10 cellular contexts compared by ENCODE assay signal in genomic region chr19:55405638-55406037, GRCh38. TPM values are rescaled to one million over a fixed set of nuclear protein-coding genes. Genes with fewer than 3 reads are reported as not detected.
DNase-seq lines count a peak whose midpoint lies in the region; ATAC-seq and TF ChIP-seq lines count a peak whose summit lies in the region.
"Had no signal": no experiment of that assay in that cellular context is flagged by ENCODE, and none has a peak within 500 bp of the region (broad histone marks: within the 10 kb centered on the region; RNA-seq: fewer than 3 reads in every experiment).

No MANE protein-coding gene starts in this region.

- DNase-seq in activated naive CD4-positive, alpha-beta T cell treated with anti-CD3 and anti-CD28 coated beads, Interleukin-2, amount 10 ng/mL, durations not matched to agents 7 days and 5 days = no peak
- no peak for DNase-seq in activated naive CD4-positive, alpha-beta T cell treated with anti-CD3 and anti-CD28 coated beads, Interleukin-2, amount 50 U/mL, for 16 hours
- no peak for DNase-seq in SJSA1 (ENCODE audit: low read depth in 1 of 2, low spot score in 2 of 2)
- no peak for DNase-seq in fibroblast of mammary gland (ENCODE audit: low read depth)
- DNase-seq in C1 segment of cervical spinal cord (lab: John Stamatoyannopoulos, UW) = no peak
- no peak for DNase-seq in NCI-H748 (lab: John Stamatoyannopoulos, UW; ENCODE audit: unreplicated experiment)
- no peak for DNase-seq in amniotic stem cell (lab: John Stamatoyannopoulos, UW)
- DNase-seq: NCI-H2029, testis had no signal

- peak overlapping the region; percentile 95 for H3K4me3 Mint-ChIP-seq in activated naive CD4-positive, alpha-beta T cell treated with anti-CD3 and anti-CD28 coated beads, Interleukin-2, amount 10 ng/mL, durations not matched to agents 7 days and 5 days
- H3K4me3 Mint-ChIP-seq in stimulated activated memory B cell treated with anti-CD40 and anti-IgM and Interleukin-4, amounts not matched to agents 10 μg/mL and 1 μg/mL and 100 μg/mL, for 72 hours = peak overlapping the region; percentile 1

- H3K9me3 Mint-ChIP-seq in activated naive CD4-positive, alpha-beta T cell treated with anti-CD3 and anti-CD28 coated beads, Interleukin-2, amount 10 ng/mL, durations not matched to agents 7 days and 5 days = peaks cover 13% of the 10 kb centered on the region
- H3K9me3 Mint-ChIP-seq in stimulated activated memory B cell treated with anti-CD40 and anti-IgM and Interleukin-4, amounts not matched to agents 10 μg/mL and 1 μg/mL and 100 μg/mL, for 72 hours = no peaks in the 10 kb centered on the region

- H3K36me3 ChIP-seq in SJSA1 = peaks cover 70% of the 10 kb centered on the region

- H3K27ac Mint-ChIP-seq in activated naive CD4-positive, alpha-beta T cell treated with anti-CD3 and anti-CD28 coated beads, Interleukin-2, amount 10 ng/mL, durations not matched to agents 7 days and 5 days = peak overlapping the region; percentile 86
- no peak overlapping the region for H3K27ac Mint-ChIP-seq in stimulated activated memory B cell treated with anti-CD40 and anti-IgM and Interleukin-4, amounts not matched to agents 10 μg/mL and 1 μg/mL and 100 μg/mL, for 72 hours

- H3K4me1 Mint-ChIP-seq in activated naive CD4-positive, alpha-beta T cell treated with anti-CD3 and anti-CD28 coated beads, Interleukin-2, amount 10 ng/mL, durations not matched to agents 7 days and 5 days = peaks cover 53% of the 10 kb centered on the region
- peaks cover 17% of the 10 kb centered on the region for H3K4me1 Mint-ChIP-seq in stimulated activated memory B cell treated with anti-CD40 and anti-IgM and Interleukin-4, amounts not matched to agents 10 μg/mL and 1 μg/mL and 100 μg/mL, for 72 hours

- H3K4me3 ChIP-seq in SJSA1 (peak overlapping the region; percentile 96), fibroblast of mammary gland (ENCODE audit: control insufficient read depth, low read depth, low read length) (peak overlapping the region; percentile 78)
- H3K4me3 ChIP-seq: testis had no signal

- no peak for TF ChIP-seq CTCF in fibroblast of mammary gland (conservative IDR thresholded peaks at IDR 0.05; ENCODE audit: control insufficient read depth, insufficient read depth, low read depth, low read length)

- ATAC-seq in stimulated activated memory B cell treated with anti-CD40 and anti-IgM and Interleukin-4, amounts not matched to agents 10 μg/mL and 1 μg/mL and 100 μg/mL, for 72 hours = no peak

- H3K27me3 Mint-ChIP-seq in activated naive CD4-positive, alpha-beta T cell treated with anti-CD3 and anti-CD28 coated beads, Interleukin-2, amount 10 ng/mL, durations not matched to agents 7 days and 5 days = peaks cover 12% of the 10 kb centered on the region
- no peaks in the 10 kb centered on the region for H3K27me3 Mint-ChIP-seq in stimulated activated memory B cell treated with anti-CD40 and anti-IgM and Interleukin-4, amounts not matched to agents 10 μg/mL and 1 μg/mL and 100 μg/mL, for 72 hours

- H3K36me3 Mint-ChIP-seq in activated naive CD4-positive, alpha-beta T cell treated with anti-CD3 and anti-CD28 coated beads, Interleukin-2, amount 10 ng/mL, durations not matched to agents 7 days and 5 days = peaks cover 58% of the 10 kb centered on the region
- H3K36me3 Mint-ChIP-seq in stimulated activated memory B cell treated with anti-CD40 and anti-IgM and Interleukin-4, amounts not matched to agents 10 μg/mL and 1 μg/mL and 100 μg/mL, for 72 hours = peaks cover 45% of the 10 kb centered on the region

- H3K4me1 ChIP-seq in SJSA1 (replicated peaks) = peaks cover 45% of the 10 kb centered on the region

- H3K9me3 ChIP-seq in SJSA1 (replicated peaks) = peaks cover 6% of the 10 kb centered on the region; the same call in 1 of the 2 replicates
- H3K9me3 ChIP-seq: testis had no signal

- CTCF ChIA-PET in activated naive CD4-positive, alpha-beta T cell treated with anti-CD3 and anti-CD28 coated beads, Interleukin-2, amount 10 ng/mL, durations not matched to agents 7 days and 5 days (lab: Charles Lee) = no interaction called here

- no peaks in the 10 kb centered on the region for H3K27me3 ChIP-seq in SJSA1 (replicated peaks)
- H3K27me3 ChIP-seq: testis had no signal

- H3K27ac ChIP-seq in SJSA1 = no peak overlapping the region
- H3K27ac ChIP-seq: testis had no signal

RNA-seq across cellular contexts. Expression of gene UBE2S, which starts 1.9 kb away (rescaled TPM):
- 509 and 518 TPM in 2 replicates for total RNA-seq in SJSA1 (2014; rRNA removed; shearing (Covaris generic))

RNA-seq across cellular contexts. Expression of gene RPL28, which starts 19.9 kb away (rescaled TPM):
- 243 and 543 TPM in 2 replicates for total RNA-seq in SJSA1 (2014; rRNA removed; shearing (Covaris generic))

RNA-seq across cellular contexts. Expression of gene TMEM238, which starts 21.5 kb away (rescaled TPM):
- total RNA-seq in SJSA1 (2014; rRNA removed; shearing (Covaris generic)) = not detected in 2 replicates

RNA-seq across cellular contexts. Expression of gene TMEM190, which starts 29.0 kb away (rescaled TPM):
- not detected in 2 replicates for total RNA-seq in SJSA1 (2014; rRNA removed; shearing (Covaris generic))

RNA-seq across cellular contexts. Expression of gene IL11, which starts 35.4 kb away (rescaled TPM):
- 116 and 141 TPM in 2 replicates for total RNA-seq in SJSA1 (2014; rRNA removed; shearing (Covaris generic))
